ENCODE assay signal across 25 cellular contexts in genomic region chr7:49763791-49764190, GRCh38. TPM values are rescaled to one million over a fixed set of nuclear protein-coding genes. Genes with fewer than 3 reads are reported as not detected.
"Had no signal": no experiment of that assay in that cellular context is flagged by ENCODE, and none has a peak within 500 bp of the region (broad histone marks: within the 10 kb centered on the region; RNA-seq: fewer than 3 reads in every experiment).

No MANE protein-coding gene starts in this region.

- H3K36me3 Mint-ChIP-seq: activated naive CD8-positive, alpha-beta T cell treated with anti-CD3 and anti-CD28 coated beads, Interleukin-2, amount 10 ng/mL, durations not matched to agents 7 days and 5 days; mesothelial cell of epicardium; natural killer cell treated with Interleukin-12 subunit alpha and Interleukin-12 subunit beta and Interleukin-15 and Interleukin-18, amount 100 ng/mL, for 72 hours; stimulated activated effector memory CD8-positive, alpha-beta T cell treated with anti-CD3 and anti-CD28 coated beads, Interleukin-12 subunit alpha, Interleukin-12 subunit beta, amount 100 ng/mL, for 72 hours; type B pancreatic cell had no signal

- ATAC-seq: body of pancreas; effector memory CD8-positive, alpha-beta T cell; foreskin keratinocyte; left lobe of liver; natural killer cell treated with Interleukin-12 subunit alpha and Interleukin-12 subunit beta and Interleukin-15 and Interleukin-18, amount 100 ng/mL, for 72 hours; stimulated activated effector memory CD8-positive, alpha-beta T cell treated with anti-CD3 and anti-CD28 coated beads, Interleukin-12 subunit alpha, Interleukin-12 subunit beta, amount 100 ng/mL, for 72 hours had no signal

- H3K4me1 Mint-ChIP-seq: activated naive CD8-positive, alpha-beta T cell treated with anti-CD3 and anti-CD28 coated beads, Interleukin-2, amount 10 ng/mL, durations not matched to agents 7 days and 5 days; mesothelial cell of epicardium; stimulated activated effector memory CD8-positive, alpha-beta T cell treated with anti-CD3 and anti-CD28 coated beads, Interleukin-12 subunit alpha, Interleukin-12 subunit beta, amount 100 ng/mL, for 72 hours had no signal

- H3K9me3 ChIP-seq: body of pancreas, sigmoid colon, stomach had no signal

- H3K27ac ChIP-seq: body of pancreas, foreskin keratinocyte, parathyroid adenoma, sigmoid colon, stomach had no signal

- DNase-seq: activated CD4-positive, alpha-beta T cell treated with anti-CD3 and anti-CD28 coated beads, Interleukin-2, amount 50 U/mL, for 48 hours; activated naive CD4-positive, alpha-beta T cell treated with Interleukin-2 at 50 U/mL for 16 hours; activated naive CD8-positive, alpha-beta T cell treated with anti-CD3 and anti-CD28 coated beads, Interleukin-2, amount 10 ng/mL, durations not matched to agents 7 days and 5 days; activated T-cell treated with anti-CD3 and anti-CD28 coated beads, Interleukin-2, amount 50 U/mL, for 1 hour; amygdala; body of pancreas; caudate nucleus; effector memory CD8-positive, alpha-beta T cell; foreskin keratinocyte; glutamatergic neuron; hippocampal formation; islet precursor cell; sigmoid colon; stimulated activated CD4-positive, alpha-beta T cell treated with anti-CD3 and anti-CD28 coated beads, Interleukin-4, amount 100 ng/mL, for 24 hours; stomach had no signal

- H3K36me3 ChIP-seq: sigmoid colon, stomach had no signal

- H3K79me2 ChIP-seq: parathyroid adenoma had no signal

- H3K27me3 Mint-ChIP-seq: activated naive CD8-positive, alpha-beta T cell treated with anti-CD3 and anti-CD28 coated beads, Interleukin-2, amount 10 ng/mL, durations not matched to agents 7 days and 5 days; effector memory CD8-positive, alpha-beta T cell; natural killer cell treated with Interleukin-12 subunit alpha and Interleukin-12 subunit beta and Interleukin-15 and Interleukin-18, amount 100 ng/mL, for 72 hours had no signal

- H3K27me3 ChIP-seq: body of pancreas, foreskin keratinocyte, sigmoid colon, stomach had no signal

- H3K9ac ChIP-seq: parathyroid adenoma had no signal

- H2AFZ ChIP-seq: parathyroid adenoma had no signal

- H3K4me1 ChIP-seq: body of pancreas, foreskin keratinocyte, parathyroid adenoma, sigmoid colon, stomach had no signal

- FAIRE-seq: TTC549 had no signal

- H3K27ac Mint-ChIP-seq: activated naive CD8-positive, alpha-beta T cell treated with anti-CD3 and anti-CD28 coated beads, Interleukin-2, amount 10 ng/mL, durations not matched to agents 7 days and 5 days; activated T-helper 2 cell treated with anti-CD3 and anti-CD28 coated beads, Interferon-gamma antibody, Interleukin-2, Interleukin-4, amounts not matched to agents 10 μg/mL and 5 μg/mL and 100 μg/mL, durations not matched to agents 14 hours and 24 hours and 36 hours; effector memory CD8-positive, alpha-beta T cell; mesothelial cell of epicardium; natural killer cell treated with Interleukin-12 subunit alpha and Interleukin-12 subunit beta and Interleukin-15 and Interleukin-18, amount 100 ng/mL, for 72 hours; stimulated activated effector memory CD8-positive, alpha-beta T cell treated with anti-CD3 and anti-CD28 coated beads, Interleukin-12 subunit alpha, Interleukin-12 subunit beta, amount 100 ng/mL, for 72 hours; type B pancreatic cell had no signal

- H3K4me3 ChIP-seq: body of pancreas, lung, sigmoid colon, stomach had no signal

- H3K4me3 Mint-ChIP-seq: activated naive CD8-positive, alpha-beta T cell treated with anti-CD3 and anti-CD28 coated beads, Interleukin-2, amount 10 ng/mL, durations not matched to agents 7 days and 5 days; effector memory CD8-positive, alpha-beta T cell; mesothelial cell of epicardium; natural killer cell treated with Interleukin-12 subunit alpha and Interleukin-12 subunit beta and Interleukin-15 and Interleukin-18, amount 100 ng/mL, for 72 hours; stimulated activated effector memory CD8-positive, alpha-beta T cell treated with anti-CD3 and anti-CD28 coated beads, Interleukin-12 subunit alpha, Interleukin-12 subunit beta, amount 100 ng/mL, for 72 hours; type B pancreatic cell had no signal

- H3K9me3 Mint-ChIP-seq: activated naive CD8-positive, alpha-beta T cell treated with anti-CD3 and anti-CD28 coated beads, Interleukin-2, amount 10 ng/mL, durations not matched to agents 7 days and 5 days; activated T-helper 2 cell treated with anti-CD3 and anti-CD28 coated beads, Interferon-gamma antibody, Interleukin-2, Interleukin-4, amounts not matched to agents 10 μg/mL and 5 μg/mL and 100 μg/mL, durations not matched to agents 14 hours and 24 hours and 36 hours; natural killer cell treated with Interleukin-12 subunit alpha and Interleukin-12 subunit beta and Interleukin-15 and Interleukin-18, amount 100 ng/mL, for 72 hours; type B pancreatic cell had no signal

RNA-seq across cellular contexts. Expression of gene VWC2, which starts 9.6 kb away (rescaled TPM):
- total RNA-seq: activated naive CD8-positive, alpha-beta T cell treated with anti-CD3 and anti-CD28 coated beads, Interleukin-2, amount 10 ng/mL, durations not matched to agents 7 days and 5 days; activated T-helper 2 cell treated with anti-CD3 and anti-CD28 coated beads, Interferon-gamma antibody, Interleukin-2, Interleukin-4, amounts not matched to agents 10 μg/mL and 5 μg/mL and 100 μg/mL, durations not matched to agents 14 hours and 24 hours and 36 hours; body of pancreas; dermis microvascular lymphatic vessel endothelial cell; foreskin keratinocyte; left lobe of liver; natural killer cell treated with Interleukin-12 subunit alpha and Interleukin-12 subunit beta and Interleukin-15 and Interleukin-18, amount 100 ng/mL, for 72 hours had no signal
- polyA plus RNA-seq: foreskin keratinocyte had no signal
